In genomic region chr19:55081773-55082022, GRCh38 we compare ENCODE assay signal across 1 cellular context.
TF ChIP-seq lines count a peak whose summit lies in the region.

No MANE protein-coding gene starts in this region.

TF ChIP-seq in A549, 52 proteins besides CTCF, POLR2A, EP300 and RAD21 (continued from another document):
- TF ChIP-seq HMGXB4 (CRISPR knock-in tag; IDR thresholded peaks at IDR 0.05; ENCODE audit: borderline replicate concordance) (no peak), NPAS2 (CRISPR knock-in tag; IDR thresholded peaks at IDR 0.05; ENCODE audit: borderline replicate concordance) (no peak), CBX2 (IDR thresholded peaks at IDR 0.05; ENCODE audit: borderline replicate concordance, low read depth) (no peak), HDAC2 (IDR thresholded peaks at IDR 0.05) (no peak), HOXB13 (CRISPR knock-in tag; IDR thresholded peaks at IDR 0.05; ENCODE audit: low read depth) (no peak)
